Comparison of ENCODE assay signal across 2 cellular contexts in the genomic region with DNA sequence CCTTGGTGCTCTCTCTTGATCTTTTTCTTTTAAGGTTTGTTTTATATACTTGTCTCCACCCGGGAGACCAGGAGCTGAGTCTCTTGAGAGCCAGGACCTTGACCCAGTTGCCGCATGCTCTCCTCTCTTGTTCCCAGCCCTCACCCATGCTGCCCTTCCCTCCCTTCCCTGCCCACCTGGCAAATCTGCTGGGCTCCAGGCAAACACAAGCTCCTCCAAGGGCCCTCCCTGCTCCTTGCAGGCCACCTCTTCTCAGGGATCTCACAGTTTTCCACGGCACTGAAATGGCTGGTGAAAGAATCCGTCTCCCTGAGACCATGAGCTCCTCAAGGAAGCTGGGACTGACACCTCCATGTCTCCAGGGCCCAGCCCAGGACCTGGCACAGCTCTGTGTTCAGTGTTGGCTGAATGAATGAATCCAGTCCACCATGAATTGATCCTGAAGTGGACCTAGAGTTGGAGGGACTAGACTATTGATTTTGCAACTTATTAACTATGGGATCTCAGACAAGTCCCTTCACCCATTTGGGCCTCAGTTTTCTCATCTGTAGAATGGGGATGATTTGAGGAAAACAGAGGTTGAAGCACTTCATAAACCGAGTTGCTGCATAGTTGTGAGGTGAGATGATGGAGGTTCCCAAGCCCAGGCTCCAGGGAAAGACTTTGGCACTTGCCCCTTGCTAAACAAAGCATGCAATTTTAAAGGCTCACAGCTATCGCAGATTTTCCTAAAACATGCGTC.
A peak's percentile ranks its signal among the peaks of the same experiment; 100 is the strongest.
TF ChIP-seq lines count a peak whose summit lies in the region.

No MANE protein-coding gene starts in this region.

TF ChIP-seq in A549, 52 proteins besides CTCF, POLR2A, EP300 and RAD21:
- TF ChIP-seq KDM1A (IDR thresholded peaks at IDR 0.05; ENCODE audit: low read depth) = no peak
- TF ChIP-seq MAZ (IDR thresholded peaks at IDR 0.05; ENCODE audit: borderline replicate concordance, low read depth, low read length) = no peak
- no peak for TF ChIP-seq HOXB13 (CRISPR knock-in tag; IDR thresholded peaks at IDR 0.05; ENCODE audit: low read depth)
- no peak for TF ChIP-seq JUNB (IDR thresholded peaks at IDR 0.05)
TF ChIP-seq in A549: peak in this region for 0.

TF ChIP-seq in IMR-90, 13 proteins besides CTCF, POLR2A, EP300 and RAD21:
- TF ChIP-seq CEBPB (IDR thresholded peaks at IDR 0.05; ENCODE audit: low read depth, low read length) (no peak), RCOR1 (IDR thresholded peaks at IDR 0.05; ENCODE audit: insufficient replicate concordance, low read length) (peak; percentile 64), BHLHE40 (IDR thresholded peaks at IDR 0.05; ENCODE audit: low read depth, low read length) (no peak), FOS (IDR thresholded peaks at IDR 0.05; ENCODE audit: low read depth, low read length) (no peak)
